Comparison of ENCODE assay signal across 17 cellular contexts in the genomic region with DNA sequence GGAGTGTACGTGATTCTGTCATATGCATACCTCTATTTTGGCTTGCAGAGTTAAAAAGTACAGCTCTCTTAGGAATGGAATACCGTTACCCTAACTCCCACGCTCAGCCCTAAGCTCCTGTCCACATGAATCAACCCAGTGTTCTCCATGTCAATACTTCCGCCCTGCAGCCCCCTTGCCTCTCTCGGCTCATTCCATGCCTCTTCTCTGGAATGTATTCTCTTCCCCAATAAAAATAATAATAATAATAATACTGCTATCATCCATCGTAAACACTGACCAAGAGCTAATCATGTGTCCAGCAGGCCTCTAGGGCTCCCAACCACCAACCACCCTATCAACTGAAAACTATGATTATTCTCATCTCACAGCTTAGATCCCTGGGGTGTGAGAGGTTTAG.
A peak's percentile ranks its signal among the peaks of the same experiment; 100 is the strongest.
DNase-seq lines count a peak whose midpoint lies in the region; ATAC-seq and TF ChIP-seq lines count a peak whose summit lies in the region.
"Had no signal": no experiment of that assay in that cellular context is flagged by ENCODE, and none has a peak within 500 bp of the region (broad histone marks: within the 10 kb centered on the region; RNA-seq: fewer than 3 reads in every experiment).

No MANE protein-coding gene starts in this region.

- H3K4me3 ChIP-seq in CD8-positive, alpha-beta memory T cell (ENCODE audit: low read length): no peak overlapping the region
- no peak overlapping the region for H3K4me3 ChIP-seq in hepatocyte
- H3K4me3 ChIP-seq in colonic mucosa: no peak overlapping the region
- H3K4me3 ChIP-seq: GM12878, Peyer's patch had no signal

- no peak overlapping the region for H2AFZ ChIP-seq in hepatocyte

- H3K4me2 ChIP-seq in hepatocyte: no peak overlapping the region

- H3K36me3 Mint-ChIP-seq in CD8-positive, alpha-beta memory T cell: peaks cover 9 to 91% (median 38%) of the 10 kb centered on the region in 3 donors
- peaks cover 25 to 56% (median 36%) of the 10 kb centered on the region in 3 donors for H3K36me3 Mint-ChIP-seq in immature natural killer cell
- H3K36me3 Mint-ChIP-seq in stimulated activated effector memory CD8-positive, alpha-beta T cell treated with anti-CD3 and anti-CD28 coated beads, Interleukin-12 subunit alpha, Interleukin-12 subunit beta, amount 100 ng/mL, for 72 hours: peaks cover 95% of the 10 kb centered on the region

- H3K9me3 Mint-ChIP-seq in CD8-positive, alpha-beta memory T cell: no peaks in the 10 kb centered on the region
- H3K9me3 Mint-ChIP-seq in immature natural killer cell: no peaks in the 10 kb centered on the region
- no peaks in the 10 kb centered on the region for H3K9me3 Mint-ChIP-seq in stimulated activated effector memory CD8-positive, alpha-beta T cell treated with anti-CD3 and anti-CD28 coated beads, Interleukin-12 subunit alpha, Interleukin-12 subunit beta, amount 100 ng/mL, for 72 hours

- H3K9ac ChIP-seq in colonic mucosa (ENCODE audit: low read depth in 2 of 2, low read length in 2 of 2): no peak overlapping the region

- H3K27me3 ChIP-seq in CD8-positive, alpha-beta memory T cell (ENCODE audit: insufficient read depth, low read length, poor library complexity, severe bottlenecking): no peaks in the 10 kb centered on the region
- H3K27me3 ChIP-seq in hepatocyte (no peaks in the 10 kb centered on the region), colonic mucosa (no peaks in the 10 kb centered on the region)
- H3K27me3 ChIP-seq: Peyer's patch had no signal

- peaks cover 14% of the 10 kb centered on the region for H3K4me1 ChIP-seq in CD8-positive, alpha-beta memory T cell (ENCODE audit: insufficient read depth, low read length)
- H3K4me1 ChIP-seq in hepatocyte (ENCODE audit: insufficient read depth) (peaks cover 19% of the 10 kb centered on the region), colonic mucosa (no peaks in the 10 kb centered on the region)

- TF ChIP-seq CTCF in hepatocyte (IDR thresholded peaks at IDR 0.05; ENCODE audit: poor library complexity): no peak
- TF ChIP-seq CTCF in colonic mucosa (IDR thresholded peaks at IDR 0.05): no peak

- peaks cover 47% of the 10 kb centered on the region for H3K36me3 ChIP-seq in CD8-positive, alpha-beta memory T cell (ENCODE audit: insufficient read depth, low read length)
- H3K36me3 ChIP-seq in hepatocyte (replicated peaks; ENCODE audit: insufficient read depth, low read depth): no peaks in the 10 kb centered on the region
- no peaks in the 10 kb centered on the region for H3K36me3 ChIP-seq in colonic mucosa
- H3K36me3 ChIP-seq: Peyer's patch had no signal

- no peak for DNase-seq in CD8-positive, alpha-beta memory T cell
- DNase-seq in immature natural killer cell (no peak), hepatocyte (ENCODE audit: low spot score) (no peak), colonic mucosa (no peak), NCI-H2107 (lab: John Stamatoyannopoulos, UW) (no peak)
- no peak for DNase-seq in stimulated activated effector memory CD8-positive, alpha-beta T cell treated with anti-CD3 and anti-CD28 coated beads, Interleukin-12 subunit alpha, Interleukin-12 subunit beta, amount 100 ng/mL, for 72 hours (ENCODE audit: low spot score in 2 of 2)
- DNase-seq: Karpas-422, MM.1S, NCI-H1105, NCI-H187, NCI-H446 treated with DMSO at 0.1 percent for 48 hours, NCI-H82, Right ventricle myocardium superior had no signal

- CTCF ChIA-PET in CD8-positive, alpha-beta memory T cell (lab: Charles Lee): interaction anchor here (1.0 kb wide), 1 partner anchor 70 kb away, joined by 3 read pairs; no protein-coding TSS in a partner anchor

- WGBS in hepatocyte (ENCODE audit: low lambda C conversion rate, missing lambda C conversion rate): 94% methylated on average over 6 of the region's 6 CpGs

- no peaks in the 10 kb centered on the region for H3K9me2 ChIP-seq in hepatocyte (replicated peaks; ENCODE audit: insufficient read depth)

- no peak overlapping the region for H3K27ac ChIP-seq in CD8-positive, alpha-beta memory T cell (ENCODE audit: low read depth, low read length)
- H3K27ac ChIP-seq in angular gyrus (ENCODE audit: low read depth, low read length) (peak overlapping the region; percentile 99), hepatocyte (no peak overlapping the region), colonic mucosa (no peak overlapping the region)
- H3K27ac ChIP-seq: Peyer's patch had no signal

- H3K4me3 Mint-ChIP-seq in CD8-positive, alpha-beta memory T cell: peak overlapping the region in 1 of 7 donors; percentile 9
- H3K4me3 Mint-ChIP-seq in immature natural killer cell: peak overlapping the region in 2 of 5 donors; percentile 10 to 75
- H3K4me3 Mint-ChIP-seq in stimulated activated effector memory CD8-positive, alpha-beta T cell treated with anti-CD3 and anti-CD28 coated beads, Interleukin-12 subunit alpha, Interleukin-12 subunit beta, amount 100 ng/mL, for 72 hours: no peak overlapping the region

- H3K4me1 Mint-ChIP-seq in CD8-positive, alpha-beta memory T cell: peaks cover 73 to 96% (median 87%) of the 10 kb centered on the region in 3 donors
- H3K4me1 Mint-ChIP-seq in immature natural killer cell: peaks cover 99 to 100% of the 10 kb centered on the region in 2 donors
- H3K4me1 Mint-ChIP-seq in stimulated activated effector memory CD8-positive, alpha-beta T cell treated with anti-CD3 and anti-CD28 coated beads, Interleukin-12 subunit alpha, Interleukin-12 subunit beta, amount 100 ng/mL, for 72 hours: peaks cover 90% of the 10 kb centered on the region

- H3K27me3 Mint-ChIP-seq in CD8-positive, alpha-beta memory T cell: no peaks in the 10 kb centered on the region
- H3K27me3 Mint-ChIP-seq in immature natural killer cell (ENCODE audit: low read depth in 3 of 3): peaks cover 2 to 29% (median 4%) of the 10 kb centered on the region in 3 donors

- H3K27ac Mint-ChIP-seq in CD8-positive, alpha-beta memory T cell: peak overlapping the region in 6 of 8 donors; percentile 51 to 94 (median 79)
- peak overlapping the region; percentile 78 to 93 (median 85) for H3K27ac Mint-ChIP-seq in immature natural killer cell
- H3K27ac Mint-ChIP-seq in stimulated activated effector memory CD8-positive, alpha-beta T cell treated with anti-CD3 and anti-CD28 coated beads, Interleukin-12 subunit alpha, Interleukin-12 subunit beta, amount 100 ng/mL, for 72 hours: peak overlapping the region; percentile 90

- no peak for ATAC-seq in stimulated activated effector memory CD8-positive, alpha-beta T cell treated with anti-CD3 and anti-CD28 coated beads, Interleukin-12 subunit alpha, Interleukin-12 subunit beta, amount 100 ng/mL, for 72 hours
- ATAC-seq: GM12878, HCT116 had no signal

- H3K9me3 ChIP-seq in CD8-positive, alpha-beta memory T cell (ENCODE audit: low read length): no peaks in the 10 kb centered on the region
- H3K9me3 ChIP-seq in hepatocyte (ENCODE audit: low read depth): no peaks in the 10 kb centered on the region
- H3K9me3 ChIP-seq in colonic mucosa: no peaks in the 10 kb centered on the region
- H3K9me3 ChIP-seq: Peyer's patch had no signal

- H4K20me1 ChIP-seq in hepatocyte (ENCODE audit: insufficient read depth, poor library complexity, severe bottlenecking): no peaks in the 10 kb centered on the region

- intact Hi-C loops in colonic mucosa (cut with DNase I): no loop called here

- H3K79me2 ChIP-seq in hepatocyte: no peaks in the 10 kb centered on the region

- POLR2A ChIA-PET in CD8-positive, alpha-beta memory T cell (lab: Charles Lee): interaction anchor here (0.7 kb wide), 1 partner anchor 10 kb away, joined by 3 read pairs; no protein-coding TSS in a partner anchor
